ENCODE assay signal across 1 cellular context in genomic region chr3:45881031-45882022, GRCh38.
TF ChIP-seq lines count a peak whose summit lies in the region.

No MANE protein-coding gene starts in this region.

TF ChIP-seq in SK-N-SH, 30 proteins besides CTCF, POLR2A, EP300 and RAD21 (continued from another document):
- TF ChIP-seq ZBTB33 (IDR thresholded peaks at IDR 0.05; ENCODE audit: borderline replicate concordance, low read depth) (no peak), MXI1 (IDR thresholded peaks at IDR 0.05; ENCODE audit: low read depth, low read length) (no peak), IRF3 (IDR thresholded peaks at IDR 0.05; ENCODE audit: low read depth, low read length) (no peak), SIN3A (IDR thresholded peaks at IDR 0.05; ENCODE audit: borderline replicate concordance, low read depth, low read length) (no peak)
